In genomic region chr5:125719681-125720676, GRCh38 we compare ENCODE assay signal across 10 cellular contexts.
DNase-seq lines count a peak whose midpoint lies in the region; FAIRE-seq and TF ChIP-seq lines count a peak whose summit lies in the region.
"Had no signal": no experiment of that assay in that cellular context is flagged by ENCODE, and none has a peak within 500 bp of the region (broad histone marks: within the 10 kb centered on the region; RNA-seq: fewer than 3 reads in every experiment).

No MANE protein-coding gene starts in this region.

- no peak overlapping the region for H2BK5ac ChIP-seq in mesenchymal stem cell (ENCODE audit: low read depth, low read length, poor library complexity, severe bottlenecking)

- no peaks in the 10 kb centered on the region for H3K9me3 ChIP-seq in mesenchymal stem cell (ENCODE audit: control insufficient read depth, low read length)

- H3K14ac ChIP-seq in mesenchymal stem cell (ENCODE audit: low read length in 2 of 2) = no peak overlapping the region

- H3K4ac ChIP-seq in mesenchymal stem cell (ENCODE audit: low read depth in 1 of 2, low read length in 2 of 2) = no peak overlapping the region

- H2AFZ ChIP-seq in mesenchymal stem cell (ENCODE audit: low read depth, low read length) = no peak overlapping the region

- no peak overlapping the region for H4K8ac ChIP-seq in mesenchymal stem cell (ENCODE audit: low read length)

- no peaks in the 10 kb centered on the region for H3K36me3 ChIP-seq in BJ (ENCODE audit: control insufficient read depth, insufficient read depth, low read length)
- H3K36me3 ChIP-seq in bronchial epithelial cell (ENCODE audit: control insufficient read depth, insufficient read depth, low read length) = no peaks in the 10 kb centered on the region
- no peaks in the 10 kb centered on the region for H3K36me3 ChIP-seq in mesenchymal stem cell (ENCODE audit: control insufficient read depth in 1 of 2, insufficient read depth in 2 of 2, low read depth in 1 of 2, low read length in 2 of 2)

- TF ChIP-seq CTCF in BJ (IDR thresholded peaks at IDR 0.05; ENCODE audit: insufficient read depth, low read depth, low read length) = no peak
- no peak for TF ChIP-seq CTCF in bronchial epithelial cell (IDR thresholded peaks at IDR 0.05; ENCODE audit: insufficient read depth, low read length, severe bottlenecking)
- TF ChIP-seq CTCF in coronary artery (IDR thresholded peaks at IDR 0.05) = no peak

- H3K27me3 ChIP-seq in BJ (ENCODE audit: control insufficient read depth, insufficient read depth, low read length) (no peaks in the 10 kb centered on the region), bronchial epithelial cell (ENCODE audit: control insufficient read depth, insufficient read depth, low read length) (no peaks in the 10 kb centered on the region), mesenchymal stem cell (ENCODE audit: control insufficient read depth in 1 of 2, insufficient read depth in 1 of 2, low read length in 2 of 2) (no peaks in the 10 kb centered on the region)

- DNase-seq in BJ (ENCODE audit: low read depth) (peak; percentile 12), NCI-H1930 (lab: John Stamatoyannopoulos, UW) (peak; percentile 11 to 31), bronchial epithelial cell (ENCODE audit: low read depth) (peak; percentile 90), mesenchymal stem cell (no peak), coronary artery (ENCODE audit: low spot score) (no peak), OCI-M2 (lab: John Stamatoyannopoulos, UW; ENCODE audit: unreplicated experiment) (no peak)
- no peak for DNase-seq in activated naive CD4-positive, alpha-beta T cell (lab: John Stamatoyannopoulos, UW)
- DNase-seq in activated CD8-positive, alpha-beta memory T cell treated with anti-CD3 and anti-CD28 coated beads, Interleukin-2, amount 50 U/mL, for 4 hours = no peak
- DNase-seq: activated CD4-positive, alpha-beta T cell treated with anti-CD3 and anti-CD28 coated beads, Interleukin-2, amount 10 ng/mL, durations not matched to agents 24 days and 14 days had no signal

- no peak overlapping the region for H2BK15ac ChIP-seq in mesenchymal stem cell (ENCODE audit: low read depth, poor library complexity, severe bottlenecking)

- H2AK5ac ChIP-seq in mesenchymal stem cell (ENCODE audit: low read length, severe bottlenecking) = no peak overlapping the region

- POLR2A ChIA-PET in BJ (lab: Charles Lee) = no interaction called here

- no peak overlapping the region for H2BK12ac ChIP-seq in mesenchymal stem cell (ENCODE audit: low read length in 2 of 2)

- H2BK120ac ChIP-seq in mesenchymal stem cell (ENCODE audit: low read depth, low read length) = no peak overlapping the region

- FAIRE-seq in bronchial epithelial cell (lab: Jason Lieb, UNC) = no peak
- FAIRE-seq: GM18507 had no signal

- H3K27ac ChIP-seq in mesenchymal stem cell (ENCODE audit: low read length, poor library complexity, severe bottlenecking) (peak overlapping the region; percentile 11), coronary artery (no peak overlapping the region)

- no peaks in the 10 kb centered on the region for H3K4me1 ChIP-seq in mesenchymal stem cell (ENCODE audit: control insufficient read depth, insufficient read depth, low read depth, low read length)

- H3K79me1 ChIP-seq in mesenchymal stem cell (replicated peaks; ENCODE audit: low read length, poor library complexity, severe bottlenecking) = no peaks in the 10 kb centered on the region

- H3K4me2 ChIP-seq in mesenchymal stem cell (ENCODE audit: low read length, poor library complexity, severe bottlenecking) = no peak overlapping the region

- H3K18ac ChIP-seq in mesenchymal stem cell (ENCODE audit: low read depth in 1 of 2, low read length in 2 of 2) = no peak overlapping the region

- no peak overlapping the region for H3K9ac ChIP-seq in mesenchymal stem cell (ENCODE audit: low read length)

- H4K91ac ChIP-seq in mesenchymal stem cell (ENCODE audit: low read length) = no peak overlapping the region

- CTCF ChIA-PET in BJ (lab: Yijun Ruan, JAX) = interaction anchor here (0.7 kb wide), 1 partner anchor 1595 kb away, joined by 3 read pairs; no protein-coding TSS in a partner anchor

- no peak overlapping the region for H3K4me3 ChIP-seq in BJ (ENCODE audit: low read depth, low read length)
- no peak overlapping the region for H3K4me3 ChIP-seq in bronchial epithelial cell (ENCODE audit: low read depth, low read length)
- H3K4me3 ChIP-seq in mesenchymal stem cell (ENCODE audit: insufficient read depth in 1 of 2, low read depth in 1 of 2, low read length in 2 of 2) = no peak overlapping the region
- H3K4me3 ChIP-seq in coronary artery = no peak overlapping the region

- WGBS in mesenchymal stem cell = 89% methylated on average over 9 of the region's 11 CpGs

- H3K23ac ChIP-seq in mesenchymal stem cell (ENCODE audit: low read length in 2 of 2) = no peak overlapping the region

Comparison
In these comparisons a context has a peak if more than half of its experiments do, and no peak if none do; other contexts are left out.
1. DNase-seq: peak in BJ (single experiment), NCI-H1930 (2 of 2) and bronchial epithelial cell (single experiment); none in mesenchymal stem cell (single experiment), activated naive CD4-positive, alpha-beta T cell (0 of 4), activated CD8-positive, alpha-beta memory T cell treated with anti-CD3 and anti-CD28 coated beads, Interleukin-2, amount 50 U/mL, for 4 hours (single experiment), coronary artery (single experiment) and OCI-M2 (single experiment).